Comparison of ENCODE assay signal across 1 cellular context in the genomic region with DNA sequence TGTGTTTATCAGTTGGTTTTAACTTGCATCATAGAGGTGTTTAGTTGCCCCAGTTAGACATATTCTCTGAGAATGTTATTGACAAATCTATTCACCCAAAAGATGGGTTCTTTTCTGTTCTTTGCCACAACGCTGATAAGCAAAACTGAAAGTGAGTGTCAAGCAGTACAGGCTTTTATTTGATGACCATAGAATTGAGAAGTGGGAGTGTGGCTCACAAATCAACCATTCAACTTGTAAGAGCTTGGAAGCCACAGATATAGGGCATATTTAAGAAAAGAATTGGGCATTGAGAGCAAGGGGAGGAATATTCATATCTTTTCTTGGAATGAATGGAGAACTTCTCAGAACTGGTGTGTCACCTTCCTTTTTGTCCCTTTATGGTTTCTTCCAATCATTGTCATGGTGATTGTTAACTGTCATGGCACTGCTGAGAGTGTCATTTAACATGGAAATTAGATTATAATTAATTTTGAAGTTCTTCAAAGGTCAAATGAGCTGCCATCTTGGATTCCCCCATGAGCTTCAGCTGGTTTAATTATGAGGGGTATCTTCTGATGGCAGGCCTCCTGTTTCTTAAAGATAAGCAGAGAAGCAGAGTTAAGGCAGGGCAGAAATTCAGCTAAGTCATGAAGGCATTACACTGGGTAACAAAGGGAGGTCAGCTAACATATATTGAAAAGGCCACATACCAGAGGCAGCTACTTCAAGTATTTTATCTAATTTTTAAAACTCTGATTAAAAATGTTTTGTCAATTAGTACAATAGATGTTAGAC.
TF ChIP-seq lines count a peak whose summit lies in the region.

No MANE protein-coding gene starts in this region.

TF ChIP-seq in K562, 482 proteins besides CTCF, POLR2A, EP300 and RAD21 (continued from another document and continues in another):
- TF ChIP-seq THRB (CRISPR knock-in tag; conservative IDR thresholded peaks at IDR 0.05) = no peak; the same call in none of the 2 replicates
- TF ChIP-seq DPF2 (IDR thresholded peaks at IDR 0.05) = peak; percentile 98
- no peak; the same call in 1 of the 2 replicates for TF ChIP-seq NCOA6 (IDR thresholded peaks at IDR 0.05)
- peak; percentile 97 for TF ChIP-seq NFE2 (IDR thresholded peaks at IDR 0.05; ENCODE audit: low read depth)
- TF ChIP-seq ZFP30 (CRISPR knock-in tag; IDR thresholded peaks at IDR 0.05; ENCODE audit: borderline replicate concordance) = no peak
- TF ChIP-seq, protein P1, sequence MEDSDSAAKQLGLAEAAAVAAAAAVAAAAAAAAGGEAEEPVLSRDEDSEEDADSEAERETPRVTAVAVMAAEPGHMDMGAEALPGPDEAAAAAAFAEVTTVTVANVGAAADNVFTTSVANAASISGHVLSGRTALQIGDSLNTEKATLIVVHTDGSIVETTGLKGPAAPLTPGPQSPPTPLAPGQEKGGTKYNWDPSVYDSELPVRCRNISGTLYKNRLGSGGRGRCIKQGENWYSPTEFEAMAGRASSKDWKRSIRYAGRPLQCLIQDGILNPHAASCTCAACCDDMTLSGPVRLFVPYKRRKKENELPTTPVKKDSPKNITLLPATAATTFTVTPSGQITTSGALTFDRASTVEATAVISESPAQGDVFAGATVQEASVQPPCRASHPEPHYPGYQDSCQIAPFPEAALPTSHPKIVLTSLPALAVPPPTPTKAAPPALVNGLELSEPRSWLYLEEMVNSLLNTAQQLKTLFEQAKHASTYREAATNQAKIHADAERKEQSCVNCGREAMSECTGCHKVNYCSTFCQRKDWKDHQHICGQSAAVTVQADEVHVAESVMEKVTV (CRISPR knock-in tag; IDR thresholded peaks at IDR 0.05) = no peak
- TF ChIP-seq VEZF1 (CRISPR knock-in tag; IDR thresholded peaks at IDR 0.05) = peak; percentile 77
- no peak for TF ChIP-seq JUNB (CRISPR knock-in tag; conservative IDR thresholded peaks at IDR 0.05)
- TF ChIP-seq, protein P2, sequence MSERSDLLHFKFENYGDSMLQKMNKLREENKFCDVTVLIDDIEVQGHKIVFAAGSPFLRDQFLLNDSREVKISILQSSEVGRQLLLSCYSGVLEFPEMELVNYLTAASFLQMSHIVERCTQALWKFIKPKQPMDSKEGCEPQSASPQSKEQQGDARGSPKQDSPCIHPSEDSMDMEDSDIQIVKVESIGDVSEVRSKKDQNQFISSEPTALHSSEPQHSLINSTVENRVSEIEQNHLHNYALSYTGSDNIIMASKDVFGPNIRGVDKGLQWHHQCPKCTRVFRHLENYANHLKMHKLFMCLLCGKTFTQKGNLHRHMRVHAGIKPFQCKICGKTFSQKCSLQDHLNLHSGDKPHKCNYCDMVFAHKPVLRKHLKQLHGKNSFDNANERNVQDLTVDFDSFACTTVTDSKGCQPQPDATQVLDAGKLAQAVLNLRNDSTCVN (CRISPR knock-in tag; IDR thresholded peaks at IDR 0.05) = no peak
- TF ChIP-seq ZNF23 (CRISPR knock-in tag; IDR thresholded peaks at IDR 0.05) = 0 out of 2 replicates have a peak, but pooled peaks have one; percentile 12
- TF ChIP-seq BRD9 (IDR thresholded peaks at IDR 0.05; ENCODE audit: low read depth, partially characterized antibody) = peak; percentile 55
- no peak for TF ChIP-seq ZNF445 (CRISPR knock-in tag; IDR thresholded peaks at IDR 0.05; ENCODE audit: low read depth)
- TF ChIP-seq, protein P3, sequence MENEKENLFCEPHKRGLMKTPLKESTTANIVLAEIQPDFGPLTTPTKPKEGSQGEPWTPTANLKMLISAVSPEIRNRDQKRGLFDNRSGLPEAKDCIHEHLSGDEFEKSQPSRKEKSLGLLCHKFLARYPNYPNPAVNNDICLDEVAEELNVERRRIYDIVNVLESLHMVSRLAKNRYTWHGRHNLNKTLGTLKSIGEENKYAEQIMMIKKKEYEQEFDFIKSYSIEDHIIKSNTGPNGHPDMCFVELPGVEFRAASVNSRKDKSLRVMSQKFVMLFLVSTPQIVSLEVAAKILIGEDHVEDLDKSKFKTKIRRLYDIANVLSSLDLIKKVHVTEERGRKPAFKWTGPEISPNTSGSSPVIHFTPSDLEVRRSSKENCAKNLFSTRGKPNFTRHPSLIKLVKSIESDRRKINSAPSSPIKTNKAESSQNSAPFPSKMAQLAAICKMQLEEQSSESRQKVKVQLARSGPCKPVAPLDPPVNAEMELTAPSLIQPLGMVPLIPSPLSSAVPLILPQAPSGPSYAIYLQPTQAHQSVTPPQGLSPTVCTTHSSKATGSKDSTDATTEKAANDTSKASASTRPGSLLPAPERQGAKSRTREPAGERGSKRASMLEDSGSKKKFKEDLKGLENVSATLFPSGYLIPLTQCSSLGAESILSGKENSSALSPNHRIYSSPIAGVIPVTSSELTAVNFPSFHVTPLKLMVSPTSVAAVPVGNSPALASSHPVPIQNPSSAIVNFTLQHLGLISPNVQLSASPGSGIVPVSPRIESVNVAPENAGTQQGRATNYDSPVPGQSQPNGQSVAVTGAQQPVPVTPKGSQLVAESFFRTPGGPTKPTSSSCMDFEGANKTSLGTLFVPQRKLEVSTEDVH (IDR thresholded peaks at IDR 0.05; ENCODE audit: low read depth, partially characterized antibody) = no peak
- no peak for TF ChIP-seq SAFB2 (IDR thresholded peaks at IDR 0.05; ENCODE audit: borderline replicate concordance, low read depth, low read length, severe bottlenecking)
- peak; percentile 94 for TF ChIP-seq SOX6 (IDR thresholded peaks at IDR 0.05)
- 0 out of 2 replicates have a peak, but pooled peaks have one; percentile 15 for TF ChIP-seq MEF2D (tag; conservative IDR thresholded peaks at IDR 0.05; ENCODE audit: low read depth)
- no peak for TF ChIP-seq PHB (CRISPR knock-in tag; IDR thresholded peaks at IDR 0.05)
- no peak for TF ChIP-seq ZNF121 (CRISPR knock-in tag; conservative IDR thresholded peaks at IDR 0.05)
- no peak for TF ChIP-seq MCM7 (IDR thresholded peaks at IDR 0.05)
- no peak for TF ChIP-seq LARP7 (IDR thresholded peaks at IDR 0.05)
- no peak for TF ChIP-seq RBM14 (IDR thresholded peaks at IDR 0.05; ENCODE audit: borderline replicate concordance, insufficient read depth, low read depth, low read length)
- TF ChIP-seq, protein P4, sequence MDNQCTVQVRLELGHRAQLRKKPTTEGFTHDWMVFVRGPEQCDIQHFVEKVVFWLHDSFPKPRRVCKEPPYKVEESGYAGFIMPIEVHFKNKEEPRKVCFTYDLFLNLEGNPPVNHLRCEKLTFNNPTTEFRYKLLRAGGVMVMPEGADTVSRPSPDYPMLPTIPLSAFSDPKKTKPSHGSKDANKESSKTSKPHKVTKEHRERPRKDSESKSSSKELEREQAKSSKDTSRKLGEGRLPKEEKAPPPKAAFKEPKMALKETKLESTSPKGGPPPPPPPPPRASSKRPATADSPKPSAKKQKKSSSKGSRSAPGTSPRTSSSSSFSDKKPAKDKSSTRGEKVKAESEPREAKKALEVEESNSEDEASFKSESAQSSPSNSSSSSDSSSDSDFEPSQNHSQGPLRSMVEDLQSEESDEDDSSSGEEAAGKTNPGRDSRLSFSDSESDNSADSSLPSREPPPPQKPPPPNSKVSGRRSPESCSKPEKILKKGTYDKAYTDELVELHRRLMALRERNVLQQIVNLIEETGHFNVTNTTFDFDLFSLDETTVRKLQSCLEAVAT (IDR thresholded peaks at IDR 0.05) = no peak
- TF ChIP-seq, protein P5, sequence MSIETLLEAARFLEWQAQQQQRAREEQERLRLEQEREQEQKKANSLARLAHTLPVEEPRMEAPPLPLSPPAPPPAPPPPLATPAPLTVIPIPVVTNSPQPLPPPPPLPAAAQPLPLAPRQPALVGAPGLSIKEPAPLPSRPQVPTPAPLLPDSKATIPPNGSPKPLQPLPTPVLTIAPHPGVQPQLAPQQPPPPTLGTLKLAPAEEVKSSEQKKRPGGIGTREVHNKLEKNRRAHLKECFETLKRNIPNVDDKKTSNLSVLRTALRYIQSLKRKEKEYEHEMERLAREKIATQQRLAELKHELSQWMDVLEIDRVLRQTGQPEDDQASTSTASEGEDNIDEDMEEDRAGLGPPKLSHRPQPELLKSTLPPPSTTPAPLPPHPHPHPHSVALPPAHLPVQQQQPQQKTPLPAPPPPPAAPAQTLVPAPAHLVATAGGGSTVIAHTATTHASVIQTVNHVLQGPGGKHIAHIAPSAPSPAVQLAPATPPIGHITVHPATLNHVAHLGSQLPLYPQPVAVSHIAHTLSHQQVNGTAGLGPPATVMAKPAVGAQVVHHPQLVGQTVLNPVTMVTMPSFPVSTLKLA (conservative IDR thresholded peaks at IDR 0.05) = peak in 1 of 2 experiments; percentile 54; a peak in 1 of 4 replicates
- no peak for TF ChIP-seq SRSF1 (IDR thresholded peaks at IDR 0.05; ENCODE audit: low read depth, low read length)
- no peak for TF ChIP-seq NKRF (IDR thresholded peaks at IDR 0.05; ENCODE audit: borderline replicate concordance)
- no peak for TF ChIP-seq E2F1 (CRISPR knock-in tag; IDR thresholded peaks at IDR 0.05)
- no peak for TF ChIP-seq POLR3G (IDR thresholded peaks at IDR 0.05; ENCODE audit: extremely low read depth, insufficient read length, insufficient replicate concordance)
- TF ChIP-seq GATA2 (CRISPR knock-in tag; IDR thresholded peaks at IDR 0.05) = peak; percentile 81
- peak; percentile 50 for TF ChIP-seq EGR1 (conservative IDR thresholded peaks at IDR 0.05)
- TF ChIP-seq ZNF57 (CRISPR knock-in tag; IDR thresholded peaks at IDR 0.05) = no peak
- peak; percentile 87 for TF ChIP-seq RFX1 (IDR thresholded peaks at IDR 0.05)
- TF ChIP-seq FOXK1 (CRISPR knock-in tag; IDR thresholded peaks at IDR 0.05; ENCODE audit: borderline replicate concordance) = no peak
- TF ChIP-seq STAT5B (CRISPR knock-in tag; IDR thresholded peaks at IDR 0.05) = no peak
- no peak for TF ChIP-seq CBX1 (IDR thresholded peaks at IDR 0.05; ENCODE audit: low read depth)
- no peak for TF ChIP-seq RBM15 (IDR thresholded peaks at IDR 0.05; ENCODE audit: insufficient read depth, low read length)
- TF ChIP-seq TGIF2 (CRISPR knock-in tag; IDR thresholded peaks at IDR 0.05) = no peak
- no peak for TF ChIP-seq BRD4 (IDR thresholded peaks at IDR 0.05)
- TF ChIP-seq FOS (IDR thresholded peaks at IDR 0.05; ENCODE audit: extremely low read depth, insufficient read length) = no peak
- no peak for TF ChIP-seq PCBP1 (IDR thresholded peaks at IDR 0.05; ENCODE audit: low read depth, low read length, poor library complexity, severe bottlenecking)
- TF ChIP-seq NFYB (IDR thresholded peaks at IDR 0.05; ENCODE audit: extremely low read depth, insufficient read length) = no peak
- no peak for TF ChIP-seq KLF10 (CRISPR knock-in tag; IDR thresholded peaks at IDR 0.05)
- TF ChIP-seq ESRRB (CRISPR knock-in tag; IDR thresholded peaks at IDR 0.05; ENCODE audit: borderline replicate concordance) = no peak
- no peak for TF ChIP-seq HMGXB4 (CRISPR knock-in tag; IDR thresholded peaks at IDR 0.05)
- TF ChIP-seq TRIM24 (IDR thresholded peaks at IDR 0.05) = peak; percentile 82 to 88
- TF ChIP-seq FOSL1 (tag; conservative IDR thresholded peaks at IDR 0.05) = peak; percentile 94
- peak; percentile 39; the same call in 1 of the 2 replicates for TF ChIP-seq DDX20 (tag; IDR thresholded peaks at IDR 0.05; ENCODE audit: low read depth)
- TF ChIP-seq TSC22D4 (tag; IDR thresholded peaks at IDR 0.05) = no peak
- peak; percentile 69; the same call in 1 of the 2 replicates for TF ChIP-seq HDAC2 (IDR thresholded peaks at IDR 0.05)
